8 cellular contexts compared by ENCODE assay signal in genomic region chr11:13276852-13277718, GRCh38. TPM values are rescaled to one million over a fixed set of nuclear protein-coding genes. Genes with fewer than 3 reads are reported as not detected.
DNase-seq lines count a peak whose midpoint lies in the region; ATAC-seq and TF ChIP-seq lines count a peak whose summit lies in the region.

No MANE protein-coding gene starts in this region.

- H3K27me3 Mint-ChIP-seq in GM23338 (ENCODE audit: insufficient read depth, low read depth, poor library complexity) = peaks cover 51% of the 10 kb centered on the region
- peaks cover 32% of the 10 kb centered on the region for H3K27me3 Mint-ChIP-seq in stimulated activated naive CD8-positive, alpha-beta T cell treated with anti-CD3 and anti-CD28 coated beads, Interleukin-15, amount 100 ng/mL, for 72 hours

- TF ChIP-seq EP300 in neural cell (conservative IDR thresholded peaks at IDR 0.05; ENCODE audit: poor library complexity, severe bottlenecking) = peak; percentile 20

- H3K9me2 ChIP-seq in GM23338 (ENCODE audit: insufficient read depth) (no peaks in the 10 kb centered on the region), neural cell (ENCODE audit: insufficient read depth, low read length) (no peaks in the 10 kb centered on the region)

- H3K9me3 ChIP-seq in DND-41 (ENCODE audit: insufficient read depth, low read length, severe bottlenecking) (no peaks in the 10 kb centered on the region), RWPE2 (ENCODE audit: severe bottlenecking) (no peaks in the 10 kb centered on the region), neural cell (ENCODE audit: low read length) (no peaks in the 10 kb centered on the region)

- H3K27ac Mint-ChIP-seq in GM23338 = peak overlapping the region; percentile 1; the same call in 1 of the 2 replicates
- H3K27ac Mint-ChIP-seq in stimulated activated naive CD8-positive, alpha-beta T cell treated with anti-CD3 and anti-CD28 coated beads, Interleukin-15, amount 100 ng/mL, for 72 hours = peak overlapping the region; percentile 80 to 92

- H2AFZ ChIP-seq in DND-41 (ENCODE audit: low read depth, low read length) (peak overlapping the region; percentile 98), GM23338 (peak overlapping the region; percentile 98), neural cell (ENCODE audit: low read depth, low read length) (peak overlapping the region; percentile 56)

- H3K9ac ChIP-seq in DND-41 (ENCODE audit: low read depth, low read length) (peak overlapping the region; percentile 63), neural cell (ENCODE audit: low read length) (peak overlapping the region; percentile 53)

- H3K4me2 ChIP-seq in DND-41 (ENCODE audit: insufficient read depth, low read length) (peak overlapping the region; percentile 99), GM23338 (peak overlapping the region; percentile 87), neural cell (ENCODE audit: low read length) (peak overlapping the region; percentile 86)

- H3F3A ChIP-seq in GM23338 (replicated peaks; ENCODE audit: low read depth) (no peaks in the 10 kb centered on the region), neural cell (ENCODE audit: insufficient read depth, low read length, poor library complexity, severe bottlenecking) (no peaks in the 10 kb centered on the region)

- H3K27me3 ChIP-seq in DND-41 (ENCODE audit: insufficient read depth, low read length, poor library complexity) = peaks cover 31% of the 10 kb centered on the region
- peaks cover 63% of the 10 kb centered on the region for H3K27me3 ChIP-seq in GM23338 (ENCODE audit: insufficient read depth)
- no peaks in the 10 kb centered on the region for H3K27me3 ChIP-seq in RWPE2 (ENCODE audit: insufficient read depth, poor library complexity, severe bottlenecking)
- H3K27me3 ChIP-seq in neural cell (ENCODE audit: insufficient read depth, low read depth, low read length) = peaks cover 74% of the 10 kb centered on the region

- H3K36me3 ChIP-seq in DND-41 (ENCODE audit: insufficient read depth, low read length) (no peaks in the 10 kb centered on the region; the same call in 1 of the 2 replicates), GM23338 (ENCODE audit: insufficient read depth) (no peaks in the 10 kb centered on the region), RWPE2 (ENCODE audit: low read depth) (no peaks in the 10 kb centered on the region), neural cell (ENCODE audit: insufficient read depth, low read length) (no peaks in the 10 kb centered on the region)

- H4K20me1 ChIP-seq in DND-41 (ENCODE audit: insufficient read depth, low read length) (peaks cover 27% of the 10 kb centered on the region), GM23338 (replicated peaks; ENCODE audit: insufficient read depth) (peaks cover 9% of the 10 kb centered on the region; the same call in 1 of the 2 replicates), neural cell (ENCODE audit: insufficient read depth) (no peaks in the 10 kb centered on the region)

- peaks cover 3% of the 10 kb centered on the region; the same call in 1 of the 3 replicates for H3K36me3 Mint-ChIP-seq in GM23338 (ENCODE audit: low read depth)

- TF ChIP-seq CTCF in DND-41 (IDR thresholded peaks at IDR 0.05; ENCODE audit: borderline replicate concordance, extremely low read depth, low read length, poor library complexity, severe bottlenecking) (no peak), GM23338 (conservative IDR thresholded peaks at IDR 0.05; ENCODE audit: low read depth in 2 of 2) (no peak), RWPE2 (IDR thresholded peaks at IDR 0.05; ENCODE audit: poor library complexity, severe bottlenecking) (no peak), foreskin fibroblast (IDR thresholded peaks at IDR 0.05; ENCODE audit: low read depth, low read length) (no peak), neural cell (IDR thresholded peaks at IDR 0.05; ENCODE audit: poor library complexity, severe bottlenecking) (no peak)

- H3K79me2 ChIP-seq in DND-41 (ENCODE audit: insufficient read depth, low read length) (peaks cover 32% of the 10 kb centered on the region), GM23338 (replicated peaks; ENCODE audit: insufficient read depth) (peaks cover 5% of the 10 kb centered on the region; the same call in 1 of the 2 replicates), neural cell (replicated peaks; ENCODE audit: insufficient read depth, low read length) (no peaks in the 10 kb centered on the region)

- ATAC-seq in DND-41 (ENCODE audit: insufficient read depth, low read depth) (peak; percentile 91), GM23338 (peak; percentile 89), RWPE2 (ENCODE audit: low read depth) (peak; percentile 93)
- ATAC-seq in stimulated activated naive CD8-positive, alpha-beta T cell treated with anti-CD3 and anti-CD28 coated beads, Interleukin-15, amount 100 ng/mL, for 72 hours = peak; percentile 91

- H3K4me1 Mint-ChIP-seq in GM23338 = peaks cover 21% of the 10 kb centered on the region
- peaks cover 40% of the 10 kb centered on the region for H3K4me1 Mint-ChIP-seq in stimulated activated naive CD8-positive, alpha-beta T cell treated with anti-CD3 and anti-CD28 coated beads, Interleukin-15, amount 100 ng/mL, for 72 hours

- peak overlapping the region; percentile 58 for H3K27ac ChIP-seq in DND-41 (ENCODE audit: low read length)
- H3K27ac ChIP-seq in GM23338 (ENCODE audit: low read depth) = no peak overlapping the region
- peak overlapping the region; percentile 84 for H3K27ac ChIP-seq in RWPE2 (ENCODE audit: poor library complexity, severe bottlenecking)
- peak overlapping the region; percentile 66 for H3K27ac ChIP-seq in neural cell (ENCODE audit: low read length)

- DNase-seq in DND-41 (peak; percentile 95), GM23338 (ENCODE audit: low spot score) (peak; percentile 96), LHCN-M2 (ENCODE audit: low read depth) (peak; percentile 96), RWPE2 (ENCODE audit: low spot score) (peak; percentile 99), activated gamma-delta T cell treated with Interleukin-2 at 50 U/mL for 16 hours (peak; percentile 95), foreskin fibroblast (peak; percentile 100)
- DNase-seq in stimulated activated naive CD8-positive, alpha-beta T cell treated with anti-CD3 and anti-CD28 coated beads, Interleukin-15, amount 100 ng/mL, for 72 hours = peak; percentile 97

- H3K4me3 Mint-ChIP-seq in GM23338 = peak overlapping the region; percentile 91
- peak overlapping the region; percentile 96 to 98 for H3K4me3 Mint-ChIP-seq in stimulated activated naive CD8-positive, alpha-beta T cell treated with anti-CD3 and anti-CD28 coated beads, Interleukin-15, amount 100 ng/mL, for 72 hours

- peak overlapping the region; percentile 76 to 87 for H3K4me3 ChIP-seq in DND-41 (ENCODE audit: low read depth in 1 of 2, low read length in 2 of 2)
- peak overlapping the region; percentile 76 for H3K4me3 ChIP-seq in GM23338
- peak overlapping the region; percentile 96 for H3K4me3 ChIP-seq in RWPE2 (ENCODE audit: severe bottlenecking)
- H3K4me3 ChIP-seq in foreskin fibroblast (ENCODE audit: low read depth in 1 of 2, low read length in 2 of 2) = peak overlapping the region; percentile 84 to 94
- peak overlapping the region; percentile 81 for H3K4me3 ChIP-seq in neural cell (ENCODE audit: low read length)

- H3K9me3 Mint-ChIP-seq in GM23338 = no peaks in the 10 kb centered on the region
- H3K9me3 Mint-ChIP-seq in stimulated activated naive CD8-positive, alpha-beta T cell treated with anti-CD3 and anti-CD28 coated beads, Interleukin-15, amount 100 ng/mL, for 72 hours = no peaks in the 10 kb centered on the region

- TF ChIP-seq RAD21 in neural cell (conservative IDR thresholded peaks at IDR 0.05) = peak; percentile 42

- peaks cover 36% of the 10 kb centered on the region for H3K4me1 ChIP-seq in DND-41 (ENCODE audit: insufficient read depth, low read length)
- H3K4me1 ChIP-seq in GM23338 (ENCODE audit: insufficient read depth) = peaks cover 7% of the 10 kb centered on the region
- peaks cover 13% of the 10 kb centered on the region for H3K4me1 ChIP-seq in RWPE2 (ENCODE audit: insufficient read depth, poor library complexity, severe bottlenecking)

TF ChIP-seq in GM23338, 12 proteins besides CTCF, POLR2A, EP300 and RAD21:
- TF ChIP-seq CREB1 (CRISPR knock-in tag; IDR thresholded peaks at IDR 0.05; ENCODE audit: low read depth) (peak; percentile 77), ZNF331 (CRISPR knock-in tag; IDR thresholded peaks at IDR 0.05; ENCODE audit: low read depth) (peak; percentile 68), POLR2AphosphoS5 (IDR thresholded peaks at IDR 0.05; ENCODE audit: low read depth) (peak; percentile 88), EZH2 (IDR thresholded peaks at IDR 0.05; ENCODE audit: low read depth, unreplicated experiment) (peak; percentile 17), ZNF114 (CRISPR knock-in tag; IDR thresholded peaks at IDR 0.05) (peak; percentile 100), ETS1 (IDR thresholded peaks at IDR 0.05) (no peak)

TF ChIP-seq in neural cell, 6 proteins besides CTCF, POLR2A, EP300 and RAD21 (continues in another document):
- peak; percentile 39 for TF ChIP-seq POLR2AphosphoS5 (IDR thresholded peaks at IDR 0.05)
- TF ChIP-seq REST (IDR thresholded peaks at IDR 0.05; ENCODE audit: borderline replicate concordance) = no peak
- peak; percentile 29 for TF ChIP-seq TAF1 (IDR thresholded peaks at IDR 0.05; ENCODE audit: low read depth)

RNA-seq across cellular contexts. Expression of gene BMAL1, which starts 0.5 kb away (rescaled TPM):
- total RNA-seq in GM23338 (2014; rRNA removed; shearing (Covaris generic)) = 7.2 and 7.8 TPM in 2 replicates
- polyA plus RNA-seq in GM23338 (2016; fragmentation: Nextera tagmentation; extraction: Ambion mirVana) = 5.1 and 5.9 TPM in 2 replicates
- 12.2 and 17.5 TPM in 2 replicates for total RNA-seq in LHCN-M2 (2014; rRNA removed)
- 6.5 TPM for polyA plus RNA-seq in LHCN-M2 (2012)
- polyA plus RNA-seq in neural cell = 15.3 and 17.1 TPM in 2 replicates
- polyA minus RNA-seq in neural cell = 14.1 and 16.6 TPM in 2 replicates
